ENCODE assay signal across 20 cellular contexts in the genomic region with DNA sequence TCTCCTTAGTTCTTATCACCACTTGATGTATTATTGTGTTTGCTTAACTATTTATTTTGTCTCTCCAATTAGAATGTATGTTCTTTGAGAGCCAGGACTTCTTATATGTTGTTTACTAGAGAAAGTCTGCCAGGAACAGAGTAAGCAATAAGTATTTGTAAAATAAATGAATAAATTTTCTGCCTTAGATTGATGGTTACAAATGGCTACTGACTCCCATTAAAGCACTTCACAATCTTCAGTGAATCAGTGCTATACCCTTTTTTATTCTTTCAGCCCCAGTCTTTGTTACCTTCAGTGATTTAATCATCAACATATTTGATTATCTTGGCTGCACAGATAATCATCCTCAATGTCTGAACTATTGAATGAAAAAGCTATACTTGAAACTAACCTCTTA.
DNase-seq lines count a peak whose midpoint lies in the region; ATAC-seq and TF ChIP-seq lines count a peak whose summit lies in the region.
"Had no signal": no experiment of that assay in that cellular context is flagged by ENCODE, and none has a peak within 500 bp of the region (broad histone marks: within the 10 kb centered on the region; RNA-seq: fewer than 3 reads in every experiment).

No MANE protein-coding gene starts in this region.

- ATAC-seq in RWPE2 (ENCODE audit: low read depth) (no peak), GM21528 (IDR thresholded peaks at IDR 0.05; ENCODE audit: low FRiP score, unreplicated experiment) (no peak)
- ATAC-seq: SK-N-SH treated with all-trans-retinoic acid at 6 μM for 48 hours had no signal

- no peaks in the 10 kb centered on the region for H3K27me3 ChIP-seq in GM23248 (replicated peaks; ENCODE audit: insufficient read depth)
- H3K27me3 ChIP-seq in RWPE2 (ENCODE audit: insufficient read depth, poor library complexity, severe bottlenecking) = no peaks in the 10 kb centered on the region
- H3K27me3 ChIP-seq in neuronal stem cell (ENCODE audit: control insufficient read depth in 3 of 3, insufficient read depth in 3 of 3, low read depth in 1 of 3, low read length in 3 of 3) = no peaks in the 10 kb centered on the region
- no peaks in the 10 kb centered on the region for H3K27me3 ChIP-seq in effector memory CD4-positive, alpha-beta T cell (replicated peaks; ENCODE audit: control insufficient read depth, insufficient read depth, low read length, poor library complexity, severe bottlenecking)
- H3K27me3 ChIP-seq: MG63 had no signal

- DNase-seq in GM23248 (no peak), RWPE2 (ENCODE audit: low spot score) (no peak), epithelial cell of prostate (ENCODE audit: low read depth, low spot score) (no peak), neuronal stem cell (ENCODE audit: low spot score) (no peak), substantia nigra (lab: John Stamatoyannopoulos, UW) (no peak), NCI-H748 treated with DMSO at 0.1 percent for 48 hours (lab: John Stamatoyannopoulos, UW) (no peak)
- no peak for DNase-seq in effector memory CD4-positive, alpha-beta T cell
- DNase-seq: GF-D8, HFFc6, MG63, NCI-H1048, NCI-H146, NCI-H2029 treated with DMSO at 0.1 percent for 48 hours, NCI-H2171, NCI-H526 treated with DMSO at 0.1 percent for 48 hours, SHP77 treated with DMSO at 0.1 percent for 48 hours, T-helper 1 cell had no signal

- no peaks in the 10 kb centered on the region for H3K79me1 ChIP-seq in neuronal stem cell (ENCODE audit: low read depth, low read length)

- H3K9me2 ChIP-seq in GM23248 (ENCODE audit: insufficient read depth) = no peaks in the 10 kb centered on the region; the same call in 1 of the 2 replicates

- no peak overlapping the region for H3K4ac ChIP-seq in neuronal stem cell (ENCODE audit: low read length)

- H2AFZ ChIP-seq in GM23248 (no peak overlapping the region), neuronal stem cell (ENCODE audit: low read length) (peak overlapping the region; percentile 24)

- no peak overlapping the region for H3K9ac ChIP-seq in GM23248
- no peak overlapping the region for H3K9ac ChIP-seq in neuronal stem cell (ENCODE audit: low read depth, low read length, poor library complexity)
- H3K9ac ChIP-seq: KMS-11 had no signal

- H3K14ac ChIP-seq in neuronal stem cell (ENCODE audit: low read length) = no peak overlapping the region

- no peaks in the 10 kb centered on the region for H4K20me1 ChIP-seq in GM23248 (ENCODE audit: insufficient read depth)

- TF ChIP-seq CTCF in RWPE2 (IDR thresholded peaks at IDR 0.05; ENCODE audit: poor library complexity, severe bottlenecking) = no peak

- in situ Hi-C loops in GM23248 (cut with MboI) = no loop called here

- H2BK12ac ChIP-seq in neuronal stem cell (ENCODE audit: low read length) = no peak overlapping the region

- H4K8ac ChIP-seq in neuronal stem cell (ENCODE audit: low read depth, low read length) = no peak overlapping the region

- H3K9me3 ChIP-seq in GM23248 (ENCODE audit: low read depth) = no peaks in the 10 kb centered on the region
- H3K9me3 ChIP-seq in RWPE2 (ENCODE audit: severe bottlenecking) = no peaks in the 10 kb centered on the region
- H3K9me3 ChIP-seq in neuronal stem cell (replicated peaks in 1 of 2; ENCODE audit: control insufficient read depth in 2 of 2, insufficient read depth in 1 of 2, low read depth in 1 of 2, low read length in 2 of 2) = no peaks in the 10 kb centered on the region
- no peaks in the 10 kb centered on the region for H3K9me3 ChIP-seq in effector memory CD4-positive, alpha-beta T cell (ENCODE audit: control insufficient read depth, low read length)
- H3K9me3 ChIP-seq: MG63 had no signal

- H3K36me3 ChIP-seq in GM23248 (ENCODE audit: low read depth) (no peaks in the 10 kb centered on the region), RWPE2 (ENCODE audit: low read depth) (no peaks in the 10 kb centered on the region), neuronal stem cell (replicated peaks in 1 of 2; ENCODE audit: control insufficient read depth in 2 of 2, insufficient read depth in 2 of 2, low read length in 2 of 2) (no peaks in the 10 kb centered on the region)
- no peaks in the 10 kb centered on the region for H3K36me3 ChIP-seq in effector memory CD4-positive, alpha-beta T cell (ENCODE audit: control insufficient read depth, insufficient read depth, low read length)
- H3K36me3 ChIP-seq: MG63 had no signal

- no peak overlapping the region for H2BK120ac ChIP-seq in neuronal stem cell (ENCODE audit: low read depth, low read length)

- H3K23ac ChIP-seq in neuronal stem cell (ENCODE audit: low read depth, low read length, poor library complexity) = no peak overlapping the region

- no peak overlapping the region for H4K91ac ChIP-seq in neuronal stem cell (ENCODE audit: low read depth, low read length, poor library complexity)

- no peak overlapping the region for H2BK5ac ChIP-seq in neuronal stem cell (ENCODE audit: low read length)

- H3K4me1 ChIP-seq in GM23248 (ENCODE audit: insufficient read depth) = peaks cover 13% of the 10 kb centered on the region
- peaks cover 13% of the 10 kb centered on the region for H3K4me1 ChIP-seq in RWPE2 (ENCODE audit: insufficient read depth, poor library complexity, severe bottlenecking)
- peaks cover 3 to 5% of the 10 kb centered on the region in 2 donors for H3K4me1 ChIP-seq in neuronal stem cell (ENCODE audit: control insufficient read depth in 2 of 2, insufficient read depth in 1 of 2, low read depth in 1 of 2, low read length in 2 of 2)
- H3K4me1 ChIP-seq in effector memory CD4-positive, alpha-beta T cell (ENCODE audit: control insufficient read depth, insufficient read depth, low read length, poor library complexity, severe bottlenecking) = no peaks in the 10 kb centered on the region

- H2BK15ac ChIP-seq in neuronal stem cell (ENCODE audit: low read length) = no peak overlapping the region

- no peaks in the 10 kb centered on the region for H3K79me2 ChIP-seq in GM23248 (ENCODE audit: insufficient read depth)

- H3K18ac ChIP-seq in neuronal stem cell (ENCODE audit: low read length) = no peak overlapping the region

- no peaks in the 10 kb centered on the region for H3F3A ChIP-seq in GM23248 (ENCODE audit: insufficient read depth)

- H3K4me3 ChIP-seq in GM23248 (peak overlapping the region; percentile 32; the same call in 1 of the 2 replicates), RWPE2 (ENCODE audit: severe bottlenecking) (no peak overlapping the region), neuronal stem cell (ENCODE audit: low read length in 2 of 2) (no peak overlapping the region)
- no peak overlapping the region for H3K4me3 ChIP-seq in effector memory CD4-positive, alpha-beta T cell (ENCODE audit: insufficient read depth, low read depth, low read length, poor library complexity, severe bottlenecking)
- H3K4me3 ChIP-seq: MG63 had no signal

- H3K4me2 ChIP-seq in GM23248 (ENCODE audit: unreplicated experiment) (peak overlapping the region; percentile 49), neuronal stem cell (ENCODE audit: insufficient read depth, low read length, poor library complexity, severe bottlenecking) (no peak overlapping the region)
- H3K4me2 ChIP-seq: KMS-11 had no signal

- H3K27ac ChIP-seq in GM23248 (no peak overlapping the region), RWPE2 (ENCODE audit: poor library complexity, severe bottlenecking) (peak overlapping the region; percentile 55), epithelial cell of prostate (peak overlapping the region; percentile 62), neuronal stem cell (replicated peaks; ENCODE audit: low read length) (no peak overlapping the region), substantia nigra (ENCODE audit: low read depth, low read length, poor library complexity, severe bottlenecking) (no peak overlapping the region)
- H3K27ac ChIP-seq in effector memory CD4-positive, alpha-beta T cell (ENCODE audit: insufficient read depth, low read length, poor library complexity, severe bottlenecking) = no peak overlapping the region
- H3K27ac ChIP-seq: KMS-11 had no signal

- H2AK5ac ChIP-seq in neuronal stem cell (ENCODE audit: low read depth, low read length) = no peak overlapping the region

Comparison
In these comparisons a context has a peak if more than half of its experiments do, and no peak if none do; other contexts are left out.
1. H3K27ac ChIP-seq: peak in RWPE2 (single experiment) and epithelial cell of prostate (single experiment); none in GM23248 (single experiment), neuronal stem cell (single experiment), substantia nigra (single experiment) and effector memory CD4-positive, alpha-beta T cell (single experiment).